Comparison of ENCODE assay signal across 2 cellular contexts in the genomic region with DNA sequence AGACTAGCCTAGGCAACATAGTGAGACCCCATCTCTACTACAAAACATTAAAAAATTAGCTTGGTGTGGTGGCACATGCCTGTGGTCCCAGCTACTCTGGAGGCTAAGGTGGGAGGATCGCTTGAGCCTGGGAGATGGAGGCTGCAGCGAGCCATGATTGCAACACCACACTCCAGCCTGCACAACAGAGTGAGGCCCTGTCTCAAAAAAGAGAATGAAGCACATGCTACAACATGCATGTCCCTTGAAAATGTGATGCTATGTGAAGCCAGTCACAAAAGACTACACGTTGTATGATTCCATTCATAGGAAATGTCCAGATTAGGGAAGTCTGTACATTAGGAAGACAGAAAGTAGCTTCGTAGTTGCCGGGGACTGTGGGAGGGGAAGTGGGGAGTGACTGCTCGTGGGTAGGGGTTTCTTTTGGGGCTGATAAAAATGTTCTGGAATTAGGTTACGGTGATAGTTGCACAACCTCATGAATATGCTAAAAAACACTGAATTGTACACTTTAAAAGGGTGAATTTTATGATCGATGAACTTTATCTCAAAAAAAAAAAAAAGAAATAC.
TF ChIP-seq lines count a peak whose summit lies in the region.

No MANE protein-coding gene starts in this region.

TF ChIP-seq in HepG2, 621 proteins besides CTCF, POLR2A, EP300 and RAD21:
- TF ChIP-seq, protein P1, sequence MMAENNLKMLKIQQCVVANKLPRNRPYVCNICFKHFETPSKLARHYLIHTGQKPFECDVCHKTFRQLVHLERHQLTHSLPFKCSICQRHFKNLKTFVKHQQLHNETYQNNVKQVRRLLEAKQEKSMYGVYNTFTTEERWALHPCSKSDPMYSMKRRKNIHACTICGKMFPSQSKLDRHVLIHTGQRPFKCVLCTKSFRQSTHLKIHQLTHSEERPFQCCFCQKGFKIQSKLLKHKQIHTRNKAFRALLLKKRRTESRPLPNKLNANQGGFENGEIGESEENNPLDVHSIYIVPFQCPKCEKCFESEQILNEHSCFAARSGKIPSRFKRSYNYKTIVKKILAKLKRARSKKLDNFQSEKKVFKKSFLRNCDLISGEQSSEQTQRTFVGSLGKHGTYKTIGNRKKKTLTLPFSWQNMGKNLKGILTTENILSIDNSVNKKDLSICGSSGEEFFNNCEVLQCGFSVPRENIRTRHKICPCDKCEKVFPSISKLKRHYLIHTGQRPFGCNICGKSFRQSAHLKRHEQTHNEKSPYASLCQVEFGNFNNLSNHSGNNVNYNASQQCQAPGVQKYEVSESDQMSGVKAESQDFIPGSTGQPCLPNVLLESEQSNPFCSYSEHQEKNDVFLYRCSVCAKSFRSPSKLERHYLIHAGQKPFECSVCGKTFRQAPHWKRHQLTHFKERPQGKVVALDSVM (CRISPR knock-in tag; IDR thresholded peaks at IDR 0.05), result 0 out of 2 replicates have a peak, but pooled peaks have one; percentile 18
- TF ChIP-seq, protein P2, sequence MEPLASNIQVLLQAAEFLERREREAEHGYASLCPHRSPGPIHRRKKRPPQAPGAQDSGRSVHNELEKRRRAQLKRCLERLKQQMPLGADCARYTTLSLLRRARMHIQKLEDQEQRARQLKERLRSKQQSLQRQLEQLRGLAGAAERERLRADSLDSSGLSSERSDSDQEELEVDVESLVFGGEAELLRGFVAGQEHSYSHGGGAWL (CRISPR knock-in tag; IDR thresholded peaks at IDR 0.05), result no peak

TF ChIP-seq in K562, 482 proteins besides CTCF, POLR2A, EP300 and RAD21 (continued from another document and continues in another):
- TF ChIP-seq, protein P3, sequence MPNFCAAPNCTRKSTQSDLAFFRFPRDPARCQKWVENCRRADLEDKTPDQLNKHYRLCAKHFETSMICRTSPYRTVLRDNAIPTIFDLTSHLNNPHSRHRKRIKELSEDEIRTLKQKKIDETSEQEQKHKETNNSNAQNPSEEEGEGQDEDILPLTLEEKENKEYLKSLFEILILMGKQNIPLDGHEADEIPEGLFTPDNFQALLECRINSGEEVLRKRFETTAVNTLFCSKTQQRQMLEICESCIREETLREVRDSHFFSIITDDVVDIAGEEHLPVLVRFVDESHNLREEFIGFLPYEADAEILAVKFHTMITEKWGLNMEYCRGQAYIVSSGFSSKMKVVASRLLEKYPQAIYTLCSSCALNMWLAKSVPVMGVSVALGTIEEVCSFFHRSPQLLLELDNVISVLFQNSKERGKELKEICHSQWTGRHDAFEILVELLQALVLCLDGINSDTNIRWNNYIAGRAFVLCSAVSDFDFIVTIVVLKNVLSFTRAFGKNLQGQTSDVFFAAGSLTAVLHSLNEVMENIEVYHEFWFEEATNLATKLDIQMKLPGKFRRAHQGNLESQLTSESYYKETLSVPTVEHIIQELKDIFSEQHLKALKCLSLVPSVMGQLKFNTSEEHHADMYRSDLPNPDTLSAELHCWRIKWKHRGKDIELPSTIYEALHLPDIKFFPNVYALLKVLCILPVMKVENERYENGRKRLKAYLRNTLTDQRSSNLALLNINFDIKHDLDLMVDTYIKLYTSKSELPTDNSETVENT (CRISPR knock-in tag; IDR thresholded peaks at IDR 0.05), result no peak
- TF ChIP-seq, protein P4, sequence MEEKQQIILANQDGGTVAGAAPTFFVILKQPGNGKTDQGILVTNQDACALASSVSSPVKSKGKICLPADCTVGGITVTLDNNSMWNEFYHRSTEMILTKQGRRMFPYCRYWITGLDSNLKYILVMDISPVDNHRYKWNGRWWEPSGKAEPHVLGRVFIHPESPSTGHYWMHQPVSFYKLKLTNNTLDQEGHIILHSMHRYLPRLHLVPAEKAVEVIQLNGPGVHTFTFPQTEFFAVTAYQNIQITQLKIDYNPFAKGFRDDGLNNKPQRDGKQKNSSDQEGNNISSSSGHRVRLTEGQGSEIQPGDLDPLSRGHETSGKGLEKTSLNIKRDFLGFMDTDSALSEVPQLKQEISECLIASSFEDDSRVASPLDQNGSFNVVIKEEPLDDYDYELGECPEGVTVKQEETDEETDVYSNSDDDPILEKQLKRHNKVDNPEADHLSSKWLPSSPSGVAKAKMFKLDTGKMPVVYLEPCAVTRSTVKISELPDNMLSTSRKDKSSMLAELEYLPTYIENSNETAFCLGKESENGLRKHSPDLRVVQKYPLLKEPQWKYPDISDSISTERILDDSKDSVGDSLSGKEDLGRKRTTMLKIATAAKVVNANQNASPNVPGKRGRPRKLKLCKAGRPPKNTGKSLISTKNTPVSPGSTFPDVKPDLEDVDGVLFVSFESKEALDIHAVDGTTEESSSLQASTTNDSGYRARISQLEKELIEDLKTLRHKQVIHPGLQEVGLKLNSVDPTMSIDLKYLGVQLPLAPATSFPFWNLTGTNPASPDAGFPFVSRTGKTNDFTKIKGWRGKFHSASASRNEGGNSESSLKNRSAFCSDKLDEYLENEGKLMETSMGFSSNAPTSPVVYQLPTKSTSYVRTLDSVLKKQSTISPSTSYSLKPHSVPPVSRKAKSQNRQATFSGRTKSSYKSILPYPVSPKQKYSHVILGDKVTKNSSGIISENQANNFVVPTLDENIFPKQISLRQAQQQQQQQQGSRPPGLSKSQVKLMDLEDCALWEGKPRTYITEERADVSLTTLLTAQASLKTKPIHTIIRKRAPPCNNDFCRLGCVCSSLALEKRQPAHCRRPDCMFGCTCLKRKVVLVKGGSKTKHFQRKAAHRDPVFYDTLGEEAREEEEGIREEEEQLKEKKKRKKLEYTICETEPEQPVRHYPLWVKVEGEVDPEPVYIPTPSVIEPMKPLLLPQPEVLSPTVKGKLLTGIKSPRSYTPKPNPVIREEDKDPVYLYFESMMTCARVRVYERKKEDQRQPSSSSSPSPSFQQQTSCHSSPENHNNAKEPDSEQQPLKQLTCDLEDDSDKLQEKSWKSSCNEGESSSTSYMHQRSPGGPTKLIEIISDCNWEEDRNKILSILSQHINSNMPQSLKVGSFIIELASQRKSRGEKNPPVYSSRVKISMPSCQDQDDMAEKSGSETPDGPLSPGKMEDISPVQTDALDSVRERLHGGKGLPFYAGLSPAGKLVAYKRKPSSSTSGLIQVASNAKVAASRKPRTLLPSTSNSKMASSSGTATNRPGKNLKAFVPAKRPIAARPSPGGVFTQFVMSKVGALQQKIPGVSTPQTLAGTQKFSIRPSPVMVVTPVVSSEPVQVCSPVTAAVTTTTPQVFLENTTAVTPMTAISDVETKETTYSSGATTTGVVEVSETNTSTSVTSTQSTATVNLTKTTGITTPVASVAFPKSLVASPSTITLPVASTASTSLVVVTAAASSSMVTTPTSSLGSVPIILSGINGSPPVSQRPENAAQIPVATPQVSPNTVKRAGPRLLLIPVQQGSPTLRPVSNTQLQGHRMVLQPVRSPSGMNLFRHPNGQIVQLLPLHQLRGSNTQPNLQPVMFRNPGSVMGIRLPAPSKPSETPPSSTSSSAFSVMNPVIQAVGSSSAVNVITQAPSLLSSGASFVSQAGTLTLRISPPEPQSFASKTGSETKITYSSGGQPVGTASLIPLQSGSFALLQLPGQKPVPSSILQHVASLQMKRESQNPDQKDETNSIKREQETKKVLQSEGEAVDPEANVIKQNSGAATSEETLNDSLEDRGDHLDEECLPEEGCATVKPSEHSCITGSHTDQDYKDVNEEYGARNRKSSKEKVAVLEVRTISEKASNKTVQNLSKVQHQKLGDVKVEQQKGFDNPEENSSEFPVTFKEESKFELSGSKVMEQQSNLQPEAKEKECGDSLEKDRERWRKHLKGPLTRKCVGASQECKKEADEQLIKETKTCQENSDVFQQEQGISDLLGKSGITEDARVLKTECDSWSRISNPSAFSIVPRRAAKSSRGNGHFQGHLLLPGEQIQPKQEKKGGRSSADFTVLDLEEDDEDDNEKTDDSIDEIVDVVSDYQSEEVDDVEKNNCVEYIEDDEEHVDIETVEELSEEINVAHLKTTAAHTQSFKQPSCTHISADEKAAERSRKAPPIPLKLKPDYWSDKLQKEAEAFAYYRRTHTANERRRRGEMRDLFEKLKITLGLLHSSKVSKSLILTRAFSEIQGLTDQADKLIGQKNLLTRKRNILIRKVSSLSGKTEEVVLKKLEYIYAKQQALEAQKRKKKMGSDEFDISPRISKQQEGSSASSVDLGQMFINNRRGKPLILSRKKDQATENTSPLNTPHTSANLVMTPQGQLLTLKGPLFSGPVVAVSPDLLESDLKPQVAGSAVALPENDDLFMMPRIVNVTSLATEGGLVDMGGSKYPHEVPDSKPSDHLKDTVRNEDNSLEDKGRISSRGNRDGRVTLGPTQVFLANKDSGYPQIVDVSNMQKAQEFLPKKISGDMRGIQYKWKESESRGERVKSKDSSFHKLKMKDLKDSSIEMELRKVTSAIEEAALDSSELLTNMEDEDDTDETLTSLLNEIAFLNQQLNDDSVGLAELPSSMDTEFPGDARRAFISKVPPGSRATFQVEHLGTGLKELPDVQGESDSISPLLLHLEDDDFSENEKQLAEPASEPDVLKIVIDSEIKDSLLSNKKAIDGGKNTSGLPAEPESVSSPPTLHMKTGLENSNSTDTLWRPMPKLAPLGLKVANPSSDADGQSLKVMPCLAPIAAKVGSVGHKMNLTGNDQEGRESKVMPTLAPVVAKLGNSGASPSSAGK (IDR thresholded peaks at IDR 0.05), result peak; percentile 59
- TF ChIP-seq RNF2 (IDR thresholded peaks at IDR 0.05), result no peak
- TF ChIP-seq CEBPB (tag; IDR thresholded peaks at IDR 0.05), result peak; percentile 90
- TF ChIP-seq SPI1 (IDR thresholded peaks at IDR 0.05; ENCODE audit: borderline replicate concordance, low read depth, low read length), result peak; percentile 71; the same call in 1 of the 2 replicates
- TF ChIP-seq ZNF324 (CRISPR knock-in tag; IDR thresholded peaks at IDR 0.05), result no peak
- TF ChIP-seq, protein P5, sequence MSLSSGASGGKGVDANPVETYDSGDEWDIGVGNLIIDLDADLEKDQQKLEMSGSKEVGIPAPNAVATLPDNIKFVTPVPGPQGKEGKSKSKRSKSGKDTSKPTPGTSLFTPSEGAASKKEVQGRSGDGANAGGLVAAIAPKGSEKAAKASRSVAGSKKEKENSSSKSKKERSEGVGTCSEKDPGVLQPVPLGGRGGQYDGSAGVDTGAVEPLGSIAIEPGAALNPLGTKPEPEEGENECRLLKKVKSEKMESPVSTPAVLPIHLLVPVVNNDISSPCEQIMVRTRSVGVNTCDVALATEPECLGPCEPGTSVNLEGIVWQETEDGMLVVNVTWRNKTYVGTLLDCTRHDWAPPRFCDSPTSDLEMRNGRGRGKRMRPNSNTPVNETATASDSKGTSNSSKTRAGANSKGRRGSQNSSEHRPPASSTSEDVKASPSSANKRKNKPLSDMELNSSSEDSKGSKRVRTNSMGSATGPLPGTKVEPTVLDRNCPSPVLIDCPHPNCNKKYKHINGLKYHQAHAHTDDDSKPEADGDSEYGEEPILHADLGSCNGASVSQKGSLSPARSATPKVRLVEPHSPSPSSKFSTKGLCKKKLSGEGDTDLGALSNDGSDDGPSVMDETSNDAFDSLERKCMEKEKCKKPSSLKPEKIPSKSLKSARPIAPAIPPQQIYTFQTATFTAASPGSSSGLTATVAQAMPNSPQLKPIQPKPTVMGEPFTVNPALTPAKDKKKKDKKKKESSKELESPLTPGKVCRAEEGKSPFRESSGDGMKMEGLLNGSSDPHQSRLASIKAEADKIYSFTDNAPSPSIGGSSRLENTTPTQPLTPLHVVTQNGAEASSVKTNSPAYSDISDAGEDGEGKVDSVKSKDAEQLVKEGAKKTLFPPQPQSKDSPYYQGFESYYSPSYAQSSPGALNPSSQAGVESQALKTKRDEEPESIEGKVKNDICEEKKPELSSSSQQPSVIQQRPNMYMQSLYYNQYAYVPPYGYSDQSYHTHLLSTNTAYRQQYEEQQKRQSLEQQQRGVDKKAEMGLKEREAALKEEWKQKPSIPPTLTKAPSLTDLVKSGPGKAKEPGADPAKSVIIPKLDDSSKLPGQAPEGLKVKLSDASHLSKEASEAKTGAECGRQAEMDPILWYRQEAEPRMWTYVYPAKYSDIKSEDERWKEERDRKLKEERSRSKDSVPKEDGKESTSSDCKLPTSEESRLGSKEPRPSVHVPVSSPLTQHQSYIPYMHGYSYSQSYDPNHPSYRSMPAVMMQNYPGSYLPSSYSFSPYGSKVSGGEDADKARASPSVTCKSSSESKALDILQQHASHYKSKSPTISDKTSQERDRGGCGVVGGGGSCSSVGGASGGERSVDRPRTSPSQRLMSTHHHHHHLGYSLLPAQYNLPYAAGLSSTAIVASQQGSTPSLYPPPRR (CRISPR knock-in tag; IDR thresholded peaks at IDR 0.05; ENCODE audit: borderline replicate concordance), result no peak
- TF ChIP-seq ZSCAN32 (CRISPR knock-in tag; IDR thresholded peaks at IDR 0.05), result no peak
- TF ChIP-seq, protein P6, sequence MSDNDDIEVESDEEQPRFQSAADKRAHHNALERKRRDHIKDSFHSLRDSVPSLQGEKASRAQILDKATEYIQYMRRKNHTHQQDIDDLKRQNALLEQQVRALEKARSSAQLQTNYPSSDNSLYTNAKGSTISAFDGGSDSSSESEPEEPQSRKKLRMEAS (CRISPR knock-in tag; IDR thresholded peaks at IDR 0.05), result peak; percentile 53; the same call in 1 of the 2 replicates
- TF ChIP-seq ADNP (tag; IDR thresholded peaks at IDR 0.05), result no peak
- no peak for TF ChIP-seq TEAD1 (CRISPR knock-in tag; IDR thresholded peaks at IDR 0.05)
- TF ChIP-seq, protein P7, sequence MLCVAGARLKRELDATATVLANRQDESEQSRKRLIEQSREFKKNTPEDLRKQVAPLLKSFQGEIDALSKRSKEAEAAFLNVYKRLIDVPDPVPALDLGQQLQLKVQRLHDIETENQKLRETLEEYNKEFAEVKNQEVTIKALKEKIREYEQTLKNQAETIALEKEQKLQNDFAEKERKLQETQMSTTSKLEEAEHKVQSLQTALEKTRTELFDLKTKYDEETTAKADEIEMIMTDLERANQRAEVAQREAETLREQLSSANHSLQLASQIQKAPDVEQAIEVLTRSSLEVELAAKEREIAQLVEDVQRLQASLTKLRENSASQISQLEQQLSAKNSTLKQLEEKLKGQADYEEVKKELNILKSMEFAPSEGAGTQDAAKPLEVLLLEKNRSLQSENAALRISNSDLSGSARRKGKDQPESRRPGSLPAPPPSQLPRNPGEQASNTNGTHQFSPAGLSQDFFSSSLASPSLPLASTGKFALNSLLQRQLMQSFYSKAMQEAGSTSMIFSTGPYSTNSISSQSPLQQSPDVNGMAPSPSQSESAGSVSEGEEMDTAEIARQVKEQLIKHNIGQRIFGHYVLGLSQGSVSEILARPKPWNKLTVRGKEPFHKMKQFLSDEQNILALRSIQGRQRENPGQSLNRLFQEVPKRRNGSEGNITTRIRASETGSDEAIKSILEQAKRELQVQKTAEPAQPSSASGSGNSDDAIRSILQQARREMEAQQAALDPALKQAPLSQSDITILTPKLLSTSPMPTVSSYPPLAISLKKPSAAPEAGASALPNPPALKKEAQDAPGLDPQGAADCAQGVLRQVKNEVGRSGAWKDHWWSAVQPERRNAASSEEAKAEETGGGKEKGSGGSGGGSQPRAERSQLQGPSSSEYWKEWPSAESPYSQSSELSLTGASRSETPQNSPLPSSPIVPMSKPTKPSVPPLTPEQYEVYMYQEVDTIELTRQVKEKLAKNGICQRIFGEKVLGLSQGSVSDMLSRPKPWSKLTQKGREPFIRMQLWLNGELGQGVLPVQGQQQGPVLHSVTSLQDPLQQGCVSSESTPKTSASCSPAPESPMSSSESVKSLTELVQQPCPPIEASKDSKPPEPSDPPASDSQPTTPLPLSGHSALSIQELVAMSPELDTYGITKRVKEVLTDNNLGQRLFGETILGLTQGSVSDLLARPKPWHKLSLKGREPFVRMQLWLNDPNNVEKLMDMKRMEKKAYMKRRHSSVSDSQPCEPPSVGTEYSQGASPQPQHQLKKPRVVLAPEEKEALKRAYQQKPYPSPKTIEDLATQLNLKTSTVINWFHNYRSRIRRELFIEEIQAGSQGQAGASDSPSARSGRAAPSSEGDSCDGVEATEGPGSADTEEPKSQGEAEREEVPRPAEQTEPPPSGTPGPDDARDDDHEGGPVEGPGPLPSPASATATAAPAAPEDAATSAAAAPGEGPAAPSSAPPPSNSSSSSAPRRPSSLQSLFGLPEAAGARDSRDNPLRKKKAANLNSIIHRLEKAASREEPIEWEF (CRISPR knock-in tag; IDR thresholded peaks at IDR 0.05), result no peak
- no peak for TF ChIP-seq C11orf30 (IDR thresholded peaks at IDR 0.05; ENCODE audit: low read depth)
